13 cellular contexts compared by ENCODE assay signal in genomic region chr7:2033586-2034135, GRCh38.
"Had no signal": no experiment of that assay in that cellular context is flagged by ENCODE, and none has a peak within 500 bp of the region (broad histone marks: within the 10 kb centered on the region; RNA-seq: fewer than 3 reads in every experiment).

No MANE protein-coding gene starts in this region.

- DNase-seq: activated CD4-positive, alpha-beta T cell treated with anti-CD3 and anti-CD28 coated beads for 4 hours; activated CD8-positive, alpha-beta memory T cell treated with anti-CD3 and anti-CD28 coated beads for 24 hours; activated naive CD8-positive, alpha-beta T cell treated with anti-CD3 and anti-CD28 coated beads, Interleukin-2, amount 50 U/mL, for 24 hours; activated T-cell treated with anti-CD3 and anti-CD28 coated beads for 4 hours; foreskin keratinocyte; stimulated activated CD4-positive, alpha-beta T cell treated with anti-CD3 and anti-CD28 coated beads, Interleukin-1b, Interleukin-23, amount 100 ng/mL, for 48 hours; stimulated activated naive B cell treated with anti-CD40 and anti-IgM and Interleukin-4, amounts not matched to agents 10 μg/mL and 1 μg/mL and 100 μg/mL, for 72 hours; substantia nigra; T1000 had no signal

- H3K27ac ChIP-seq: ascending aorta, foreskin keratinocyte, neutrophil, upper lobe of left lung had no signal

- H3K36me3 ChIP-seq: ascending aorta, neutrophil, upper lobe of left lung had no signal

- H3K4me3 ChIP-seq: ascending aorta, upper lobe of left lung had no signal

- H3K27me3 Mint-ChIP-seq: activated naive CD8-positive, alpha-beta T cell treated with anti-CD3 and anti-CD28 coated beads, Interleukin-2, amount 50 U/mL, for 24 hours; activated T-helper 17 cell treated with anti-CD3 and anti-CD28 coated beads, Interleukin-2, amount 50 U/mL, for 72 hours; stimulated activated naive B cell treated with anti-CD40 and anti-IgM and Interleukin-4, amounts not matched to agents 10 μg/mL and 1 μg/mL and 100 μg/mL, for 72 hours had no signal

- ATAC-seq: activated naive CD8-positive, alpha-beta T cell treated with anti-CD3 and anti-CD28 coated beads, Interleukin-2, amount 50 U/mL, for 24 hours; activated T-helper 17 cell treated with anti-CD3 and anti-CD28 coated beads, Interleukin-2, amount 50 U/mL, for 72 hours; foreskin keratinocyte; stimulated activated naive B cell treated with anti-CD40 and anti-IgM and Interleukin-4, amounts not matched to agents 10 μg/mL and 1 μg/mL and 100 μg/mL, for 72 hours had no signal

- H3K4me1 ChIP-seq: ascending aorta had no signal

- H3K27ac Mint-ChIP-seq: activated naive CD8-positive, alpha-beta T cell treated with anti-CD3 and anti-CD28 coated beads, Interleukin-2, amount 50 U/mL, for 24 hours; activated T-helper 17 cell treated with anti-CD3 and anti-CD28 coated beads, Interleukin-2, amount 50 U/mL, for 72 hours; stimulated activated naive B cell treated with anti-CD40 and anti-IgM and Interleukin-4, amounts not matched to agents 10 μg/mL and 1 μg/mL and 100 μg/mL, for 72 hours had no signal

- H3K27me3 ChIP-seq: ascending aorta, foreskin keratinocyte, neutrophil, upper lobe of left lung had no signal

- H3K4me3 Mint-ChIP-seq: activated naive CD8-positive, alpha-beta T cell treated with anti-CD3 and anti-CD28 coated beads, Interleukin-2, amount 50 U/mL, for 24 hours; activated T-helper 17 cell treated with anti-CD3 and anti-CD28 coated beads, Interleukin-2, amount 50 U/mL, for 72 hours; stimulated activated naive B cell treated with anti-CD40 and anti-IgM and Interleukin-4, amounts not matched to agents 10 μg/mL and 1 μg/mL and 100 μg/mL, for 72 hours had no signal
